ENCODE assay signal across 18 cellular contexts in genomic region chr19:19835560-19836038, GRCh38. TPM values are rescaled to one million over a fixed set of nuclear protein-coding genes. Genes with fewer than 3 reads are reported as not detected.
DNase-seq lines count a peak whose midpoint lies in the region; ATAC-seq, FAIRE-seq and TF ChIP-seq lines count a peak whose summit lies in the region.
"Had no signal": no experiment of that assay in that cellular context is flagged by ENCODE, and none has a peak within 500 bp of the region (broad histone marks: within the 10 kb centered on the region; RNA-seq: fewer than 3 reads in every experiment).

No MANE protein-coding gene starts in this region.

- H3K23ac ChIP-seq in mesenchymal stem cell (ENCODE audit: low read length in 2 of 2): no peak overlapping the region

- H3K36me3 ChIP-seq in BLaER1 (no peaks in the 10 kb centered on the region), GM12878 (ENCODE audit: control insufficient read depth in 2 of 2, insufficient read depth in 2 of 2, low read length in 1 of 2) (no peaks in the 10 kb centered on the region), mesenchymal stem cell (ENCODE audit: control insufficient read depth in 1 of 2, insufficient read depth in 2 of 2, low read depth in 1 of 2, low read length in 2 of 2) (no peaks in the 10 kb centered on the region)
- H3K36me3 ChIP-seq: BE2C, HAP-1 had no signal

- H2AFZ ChIP-seq in GM12878 (ENCODE audit: control insufficient read depth, low read depth, low read length) (no peak overlapping the region), mesenchymal stem cell (ENCODE audit: low read depth, low read length) (no peak overlapping the region)
- H2AFZ ChIP-seq: GM23338 had no signal

- no peak overlapping the region for H3K9ac ChIP-seq in BLaER1
- no peak overlapping the region for H3K9ac ChIP-seq in GM12878 (ENCODE audit: control insufficient read depth, insufficient read depth, low read length)
- H3K9ac ChIP-seq in mesenchymal stem cell (ENCODE audit: low read length): no peak overlapping the region

- in situ Hi-C loops in Caki2 (cut with HindIII; ENCODE audit: low pct_unique_long_range_greater_than_20kb, low sequenced_read_pairs) (no loop called here), GM12878 (cut with MboI) (no loop called here)

- no peak overlapping the region for H4K91ac ChIP-seq in mesenchymal stem cell (ENCODE audit: low read length)

- H3K4me2 ChIP-seq in BLaER1 (no peak overlapping the region), GM12878 (ENCODE audit: control insufficient read depth, insufficient read depth) (no peak overlapping the region), mesenchymal stem cell (ENCODE audit: low read length, poor library complexity, severe bottlenecking) (no peak overlapping the region)
- H3K4me2 ChIP-seq: A549, GM23338 had no signal

- TF ChIP-seq POLR2A in GM12878 (IDR thresholded peaks at IDR 0.05; ENCODE audit: low read depth, low read length): no peak

- H3K14ac ChIP-seq in mesenchymal stem cell (ENCODE audit: low read length in 2 of 2): no peak overlapping the region

- no peak for TF ChIP-seq EP300 in GM12878 (IDR thresholded peaks at IDR 0.05; ENCODE audit: borderline replicate concordance in 1 of 2, control insufficient read depth in 1 of 2, low read depth in 2 of 2, low read length in 2 of 2)

- no peaks in the 10 kb centered on the region for H3K4me1 ChIP-seq in BLaER1
- no peaks in the 10 kb centered on the region for H3K4me1 ChIP-seq in GM12878 (ENCODE audit: control insufficient read depth, insufficient read depth, low read length)
- no peaks in the 10 kb centered on the region for H3K4me1 ChIP-seq in mesenchymal stem cell (ENCODE audit: control insufficient read depth, insufficient read depth, low read depth, low read length)
- H3K4me1 ChIP-seq: A549, BE2C, HAP-1 had no signal

- FAIRE-seq in GM12878 (lab: Jason Lieb, UNC): no peak
- FAIRE-seq: A549, GM12891 had no signal

- no peak overlapping the region for H4K8ac ChIP-seq in mesenchymal stem cell (ENCODE audit: low read length)

- CTCF ChIA-PET in GM12878 (lab: Yijun Ruan, JAX): no interaction called here

- H3K79me1 ChIP-seq in mesenchymal stem cell (replicated peaks; ENCODE audit: low read length, poor library complexity, severe bottlenecking): no peaks in the 10 kb centered on the region

- TF ChIP-seq RAD21 in GM12878 (IDR thresholded peaks at IDR 0.05; ENCODE audit: insufficient read depth, low read depth, low read length): no peak

- DNase-seq in Caki2 (ENCODE audit: low read depth): peak; percentile 9
- no peak for DNase-seq in GM12878 (ENCODE audit: low read depth, low spot score)
- DNase-seq in mesenchymal stem cell: peak; percentile 0
- no peak for DNase-seq in OCI-M1 (lab: John Stamatoyannopoulos, UW)
- no peak for DNase-seq in kidney glomerular epithelial cell (lab: John Stamatoyannopoulos, UW)
- DNase-seq: BE2C; CD8-positive, alpha-beta T cell; COR-L47; DMS79; IMR-90; KG1 had no signal

- POLR2A ChIA-PET in GM12878 (lab: Charles Lee): no interaction called here

- H3K4me3 ChIP-seq in BLaER1 (0 out of 2 replicates have a peak overlapping the region, but pooled peaks have one; percentile 5), GM12878 (no peak overlapping the region), mesenchymal stem cell (ENCODE audit: insufficient read depth in 1 of 2, low read depth in 1 of 2, low read length in 2 of 2) (peak overlapping the region in 1 of 2 experiments; percentile 37)
- H3K4me3 ChIP-seq: A549, GM23338, HAP-1 had no signal

- H3K9me3 ChIP-seq in BLaER1 (peaks cover 94% of the 10 kb centered on the region), GM12878 (replicated peaks; ENCODE audit: control insufficient read depth, insufficient read depth, low read length) (peaks cover 3% of the 10 kb centered on the region; the same call in 2 of the 3 replicates), mesenchymal stem cell (ENCODE audit: control insufficient read depth, low read length) (peaks cover 84% of the 10 kb centered on the region)

- H3K18ac ChIP-seq in mesenchymal stem cell (ENCODE audit: low read depth in 1 of 2, low read length in 2 of 2): no peak overlapping the region

- no peak overlapping the region for H2BK5ac ChIP-seq in mesenchymal stem cell (ENCODE audit: low read depth, low read length, poor library complexity, severe bottlenecking)

- RAD21 ChIA-PET in GM12878 (lab: Charles Lee; ENCODE audit: unreplicated experiment): no interaction called here

- intact Hi-C loops in GM12878 (cut with micrococcal nuclease; ENCODE audit: unreplicated experiment): no loop called here

- no peak for TF ChIP-seq CTCF in GM12878 (IDR thresholded peaks at IDR 0.05 in 2 of 3, conservative IDR thresholded peaks at IDR 0.05 in 1 of 3; ENCODE audit: control insufficient read depth in 2 of 3, extremely low read depth in 1 of 3, insufficient read depth in 1 of 3, low read depth in 3 of 3, low read length in 3 of 3)

- ATAC-seq in GM12878: no peak
- ATAC-seq in GM18502 (IDR thresholded peaks at IDR 0.05; ENCODE audit: poor library complexity, unreplicated experiment): no peak
- ATAC-seq: A549; CD8-positive, alpha-beta T cell; GM23338 had no signal

- no peak overlapping the region for H2BK15ac ChIP-seq in mesenchymal stem cell (ENCODE audit: low read depth, poor library complexity, severe bottlenecking)

- no peak overlapping the region for H2BK12ac ChIP-seq in mesenchymal stem cell (ENCODE audit: low read length in 2 of 2)

- H3K4ac ChIP-seq in mesenchymal stem cell (ENCODE audit: low read depth in 1 of 2, low read length in 2 of 2): no peak overlapping the region

- no peak overlapping the region for H3K27ac ChIP-seq in BLaER1
- no peak overlapping the region for H3K27ac ChIP-seq in GM12878 (ENCODE audit: control insufficient read depth, insufficient read depth)
- H3K27ac ChIP-seq in mesenchymal stem cell (ENCODE audit: low read length, poor library complexity, severe bottlenecking): no peak overlapping the region
- H3K27ac ChIP-seq: A549 had no signal

- no peak overlapping the region for H2AK5ac ChIP-seq in mesenchymal stem cell (ENCODE audit: low read length, severe bottlenecking)

- H4K20me1 ChIP-seq in BLaER1: no peaks in the 10 kb centered on the region
- H4K20me1 ChIP-seq in GM12878 (ENCODE audit: control insufficient read depth, insufficient read depth): no peaks in the 10 kb centered on the region

- H3K27me3 ChIP-seq in BLaER1 (no peaks in the 10 kb centered on the region), GM12878 (replicated peaks in 1 of 2; ENCODE audit: control insufficient read depth in 2 of 2, insufficient read depth in 2 of 2, low read length in 1 of 2) (no peaks in the 10 kb centered on the region), mesenchymal stem cell (ENCODE audit: control insufficient read depth in 1 of 2, insufficient read depth in 1 of 2, low read length in 2 of 2) (no peaks in the 10 kb centered on the region)
- H3K27me3 ChIP-seq: BE2C had no signal

- BruUV-seq in GM12878 (replicated peaks; lab: Mats Ljungman, UMichigan): no TSS peak

- SMC1A ChIA-PET in GM12878 (lab: Charles Lee; ENCODE audit: uncharacterized antibody, unreplicated experiment): no interaction called here

- no peaks in the 10 kb centered on the region for H3K79me2 ChIP-seq in GM12878 (ENCODE audit: control insufficient read depth, insufficient read depth, low read length)

- H2BK120ac ChIP-seq in mesenchymal stem cell (ENCODE audit: low read depth, low read length): no peak overlapping the region

TF ChIP-seq in GM12878, 131 proteins besides CTCF, POLR2A, EP300 and RAD21 (continues in another document):
- peak; percentile 84 for TF ChIP-seq ZNF274 (IDR thresholded peaks at IDR 0.05; ENCODE audit: insufficient read depth, insufficient read length)

RNA-seq across cellular contexts. Expression of gene ZNF506, which starts 14.0 kb away (rescaled TPM):
- 19.8 and 28.9 TPM in 2 replicates for total RNA-seq in Caki2 (2014; rRNA removed; shearing (Covaris generic); ENCODE audit: low replicate concordance)
- 235 and 244 TPM in 2 replicates for total RNA-seq in GM12878 (2013; cell fraction: nucleolus; rRNA removed)
- total RNA-seq in GM12878 (2014; rRNA removed): 8.0 and 12.0 TPM in 2 replicates
- 11.7 and 12.0 TPM in 2 replicates for total RNA-seq in GM12878 (2014; rRNA removed; fragmentation: Illumina TruSeq; extraction: Trizol)
- 8.6 and 8.8 TPM in 2 replicates for total RNA-seq in GM12878 (2021)
- 4.7 TPM for polyA plus RNA-seq in GM12878 (2011; ENCODE audit: low read depth)
- polyA plus RNA-seq in GM12878 (2011; rRNA removed): 5.9 and 10.2 TPM in 2 replicates
- polyA plus RNA-seq in GM12878 (2011; cell fraction: cytosol; rRNA removed): 2.7 and 3.5 TPM in 2 replicates
- polyA plus RNA-seq in GM12878 (2011; cell fraction: nucleus; rRNA removed): 3.4 and 3.9 TPM in 2 replicates
- 8.1 and 9.1 TPM in 2 replicates for polyA plus RNA-seq in GM12878 (2012)
- 7.2 and 8.7 TPM in 2 replicates for polyA plus RNA-seq in GM12878 (2014; fragmentation: Illumina TruSeq; extraction: Trizol)
- 1 to 10 TPM; 3.5 to 4.0 TPM for polyA plus RNA-seq in GM12878 (2014; fragmentation: Nextera tagmentation; extraction: Ambion mirVana)
- 5.2 and 7.4 TPM in 2 replicates for polyA plus RNA-seq in GM12878 (2014; rRNA removed)
- 1 to 10 TPM; 7.8 to 9.1 TPM for polyA plus RNA-seq in GM12878 (2016; fragmentation: Nextera tagmentation; extraction: Ambion mirVana)
- polyA minus RNA-seq in GM12878 (2011; rRNA and poly(A)+ RNA removed): 3.4 and 4.5 TPM in 2 replicates
- 1.6 and 3.6 TPM in 2 replicates for polyA minus RNA-seq in GM12878 (2011; cell fraction: cytosol; rRNA and poly(A)+ RNA removed)
- polyA minus RNA-seq in GM12878 (2011; cell fraction: nucleus; rRNA and poly(A)+ RNA removed): 5.8 and 8.8 TPM in 2 replicates
- 8.5 TPM for polyA plus RNA-seq in mesenchymal stem cell (2013, experiment 1 of 2)
- polyA plus RNA-seq in mesenchymal stem cell (2013, experiment 2 of 2): 8.5 TPM
- total RNA-seq: G401 had no signal

RNA-seq across cellular contexts. Expression of gene ZNF253, which starts 30.1 kb away (rescaled TPM):
- 0.75 and 3.5 TPM in 2 replicates for total RNA-seq in Caki2 (2014; rRNA removed; shearing (Covaris generic); ENCODE audit: low replicate concordance)
- 46.6 and 49.7 TPM in 2 replicates for total RNA-seq in GM12878 (2013; cell fraction: nucleolus; rRNA removed)
- total RNA-seq in GM12878 (2014; rRNA removed) (5.1 and 6.0 TPM in 2 replicates), GM12878 (2014; rRNA removed; fragmentation: Illumina TruSeq; extraction: Trizol) (7.3 and 7.8 TPM in 2 replicates), GM12878 (2021) (3.7 and 4.8 TPM in 2 replicates)
- 2.2 TPM for polyA plus RNA-seq in GM12878 (2011; ENCODE audit: low read depth)
- polyA plus RNA-seq in GM12878 (2011; rRNA removed) (4.4 and 6.5 TPM in 2 replicates), GM12878 (2014; fragmentation: Illumina TruSeq; extraction: Trizol) (6.9 and 11.1 TPM in 2 replicates), GM12878 (2014; fragmentation: Nextera tagmentation; extraction: Ambion mirVana) (1 to 10 TPM; 2.6 to 3.3 TPM), GM12878 (2014; rRNA removed) (1.8 and 3.1 TPM in 2 replicates), GM12878 (2016; fragmentation: Nextera tagmentation; extraction: Ambion mirVana) (1 to 10 TPM; 7.7 to 8.9 TPM)
- 1.5 and 2.3 TPM in 2 replicates for polyA plus RNA-seq in GM12878 (2011; cell fraction: cytosol; rRNA removed)
- 3.1 and 3.2 TPM in 2 replicates for polyA plus RNA-seq in GM12878 (2011; cell fraction: nucleus; rRNA removed)
- 3.7 and 4.4 TPM in 2 replicates for polyA plus RNA-seq in GM12878 (2012)
- 2.2 and 3.4 TPM in 2 replicates for polyA minus RNA-seq in GM12878 (2011; rRNA and poly(A)+ RNA removed)
- polyA minus RNA-seq in GM12878 (2011; cell fraction: cytosol; rRNA and poly(A)+ RNA removed): 1.1 TPM in 2 replicates
- polyA minus RNA-seq in GM12878 (2011; cell fraction: nucleus; rRNA and poly(A)+ RNA removed): 1.6 and 3.5 TPM in 2 replicates
- polyA plus RNA-seq in mesenchymal stem cell (2013, experiment 1 of 2): 5.1 TPM
- 4.8 TPM for polyA plus RNA-seq in mesenchymal stem cell (2013, experiment 2 of 2)
- polyA plus RNA-seq: A549 had no signal

Comparison
In these comparisons a context has a peak if more than half of its experiments do, and no peak if none do; other contexts are left out.
1. DNase-seq: peak in Caki2 (single experiment) and mesenchymal stem cell (single experiment); none in GM12878 (single experiment), OCI-M1 (single experiment) and kidney glomerular epithelial cell (single experiment).